ENCODE assay signal across 28 cellular contexts in genomic region chr3:48297111-48297810, GRCh38. TPM values are rescaled to one million over a fixed set of nuclear protein-coding genes. Genes with fewer than 3 reads are reported as not detected.
"Had no signal": no experiment of that assay in that cellular context is flagged by ENCODE, and none has a peak within 500 bp of the region (broad histone marks: within the 10 kb centered on the region; RNA-seq: fewer than 3 reads in every experiment).

No MANE protein-coding gene starts in this region.

- H3K9me3 Mint-ChIP-seq: activated naive CD4-positive, alpha-beta T cell treated with anti-CD3 and anti-CD28 coated beads, Interleukin-2, amount 10 ng/mL, durations not matched to agents 7 days and 5 days; endodermal cell had no signal

- H3K9me3 ChIP-seq: body of pancreas, psoas muscle, uterus had no signal

- DNase-seq: activated CD4-positive, alpha-beta T cell treated with anti-CD3 and anti-CD28 coated beads for 1 hour; activated CD4-positive, alpha-beta T cell treated with anti-CD3 and anti-CD28 coated beads, Interleukin-2, amount 50 U/mL, for 4 hours; activated effector memory CD4-positive, alpha-beta T cell treated with Interleukin-2 at 50 U/mL for 16 hours; activated naive CD4-positive, alpha-beta T cell treated with anti-CD3 and anti-CD28 coated beads, Interleukin-2, amount 10 ng/mL, durations not matched to agents 7 days and 5 days; activated T-cell treated with anti-CD3 and anti-CD28 coated beads for 4 hours; amniotic stem cell; caudate nucleus; dorsolateral prefrontal cortex; endodermal cell; foreskin keratinocyte; left cardiac atrium; midbrain; psoas muscle; stimulated activated CD4-positive, alpha-beta T cell treated with anti-CD3 and anti-CD28 coated beads, Interleukin-4, amount 100 ng/mL, for 1 hour; SW 1271; T-helper 2 cell; uterus had no signal

- H3K4me3 Mint-ChIP-seq: activated naive CD4-positive, alpha-beta T cell treated with anti-CD3 and anti-CD28 coated beads, Interleukin-2, amount 10 ng/mL, durations not matched to agents 7 days and 5 days; endodermal cell had no signal

- H3K36me3 ChIP-seq: uterus had no signal

- ATAC-seq: body of pancreas, foreskin keratinocyte, left cardiac atrium, psoas muscle, sciatic nerve had no signal

- H3K27ac Mint-ChIP-seq: activated naive CD4-positive, alpha-beta T cell treated with anti-CD3 and anti-CD28 coated beads, Interleukin-2, amount 10 ng/mL, durations not matched to agents 7 days and 5 days; endodermal cell had no signal

- H3K27me3 ChIP-seq: body of pancreas, dorsolateral prefrontal cortex, foreskin keratinocyte, hepatocyte, uterus had no signal

- H3K4me3 ChIP-seq: body of pancreas, dorsolateral prefrontal cortex, hepatocyte, lung, psoas muscle, smooth muscle cell, uterus had no signal

- H3K27ac ChIP-seq: dorsolateral prefrontal cortex, epithelial cell of prostate, foreskin keratinocyte, hepatocyte, psoas muscle, uterus, VCaP had no signal

- H3K27me3 Mint-ChIP-seq: activated naive CD4-positive, alpha-beta T cell treated with anti-CD3 and anti-CD28 coated beads, Interleukin-2, amount 10 ng/mL, durations not matched to agents 7 days and 5 days had no signal

RNA-seq across cellular contexts. Expression of gene SPINK8, which starts 36.2 kb away (rescaled TPM):
- total RNA-seq: body of pancreas, endodermal cell, fibroblast of lung, foreskin keratinocyte, hepatocyte, left cardiac atrium, lung, osteoblast, psoas muscle, sciatic nerve, SK-MEL-5, smooth muscle cell, uterus had no signal
- polyA plus RNA-seq: fibroblast of lung, foreskin keratinocyte, hepatocyte, lung, neural cell, psoas muscle, smooth muscle cell had no signal
